ENCODE assay signal across 11 cellular contexts in the genomic region with DNA sequence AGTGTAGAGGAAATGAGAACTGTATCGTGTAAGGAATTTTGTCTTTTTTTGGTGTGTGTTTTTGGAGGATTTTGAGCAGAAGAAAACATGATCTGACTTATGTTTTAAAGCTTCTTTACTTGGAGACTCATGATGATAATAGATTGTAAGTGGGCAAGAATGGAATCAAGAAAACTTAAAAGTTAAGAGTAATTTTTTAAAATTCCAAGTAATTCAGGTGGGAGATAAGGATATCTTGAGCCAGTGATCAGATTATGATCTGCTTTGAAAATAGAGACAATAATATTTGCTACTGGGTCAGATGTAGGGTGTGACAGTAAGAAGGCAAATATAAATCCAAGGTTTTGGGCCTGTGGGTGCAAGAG. TPM values are rescaled to one million over a fixed set of nuclear protein-coding genes. Genes with fewer than 3 reads are reported as not detected.
DNase-seq lines count a peak whose midpoint lies in the region; ATAC-seq and TF ChIP-seq lines count a peak whose summit lies in the region.
"Had no signal": no experiment of that assay in that cellular context is flagged by ENCODE, and none has a peak within 500 bp of the region (broad histone marks: within the 10 kb centered on the region; RNA-seq: fewer than 3 reads in every experiment).

No MANE protein-coding gene starts in this region.

- no peaks in the 10 kb centered on the region for H3K4me1 Mint-ChIP-seq in Caco-2 (ENCODE audit: low read depth, unreplicated experiment)

- POLR2A ChIA-PET in Caco-2 (lab: Charles Lee), result interaction anchor here (0.8 to 1.7 kb wide), 3 partner anchors 68 to 403 kb away, joined by 3 to 13 read pairs (median 5); a partner anchor contains a TSS

- H3K36me3 ChIP-seq in Caco-2 (ENCODE audit: control insufficient read depth, insufficient read depth, low read length) (no peaks in the 10 kb centered on the region; the same call in 1 of the 2 replicates), SJCRH30 (no peaks in the 10 kb centered on the region), sigmoid colon (peaks cover 0 to 12% (median 10%) of the 10 kb centered on the region in 4 donors)

- H3K4me3 ChIP-seq in Caco-2 (ENCODE audit: low read depth, low read length) (peak overlapping the region; percentile 57), SJCRH30 (peak overlapping the region; percentile 78), fibroblast of villous mesenchyme (ENCODE audit: low read depth, low read length) (peak overlapping the region; percentile 80), sigmoid colon (peak overlapping the region; percentile 68 to 80 (median 73))

- H3K27ac ChIP-seq in SJCRH30 (peak overlapping the region; percentile 72), sigmoid colon (peak overlapping the region; percentile 83 to 91 (median 88))

- 3 to 4% methylated on average over 1 of the region's 1 CpG for WGBS in sigmoid colon, 2 donors

- CTCF ChIA-PET in Caco-2 (lab: Charles Lee), result interaction anchor here (0.8 to 1.7 kb wide), 4 partner anchors 68 to 163 kb away, joined by 3 to 9 read pairs (median 6); no protein-coding TSS in a partner anchor

- no peaks in the 10 kb centered on the region for H3K27me3 ChIP-seq in Caco-2 (replicated peaks; ENCODE audit: control insufficient read depth, insufficient read depth, low read length)
- H3K27me3 ChIP-seq in SJCRH30, result no peaks in the 10 kb centered on the region
- no peaks in the 10 kb centered on the region for H3K27me3 ChIP-seq in sigmoid colon

- TSS peak; percentile 60 for BruUV-seq in Caco-2 (replicated peaks; lab: Mats Ljungman, UMichigan)

- H3K27ac Mint-ChIP-seq in Caco-2 (ENCODE audit: unreplicated experiment), result no peak overlapping the region
- H3K27ac Mint-ChIP-seq: activated naive CD8-positive, alpha-beta T cell treated with anti-CD3 and anti-CD28 coated beads, Interleukin-2, amount 10 ng/mL, durations not matched to agents 7 days and 5 days; T-helper 17 cell had no signal

- no peak overlapping the region for H3K4me3 Mint-ChIP-seq in Caco-2 (ENCODE audit: unreplicated experiment)
- H3K4me3 Mint-ChIP-seq: activated naive CD8-positive, alpha-beta T cell treated with anti-CD3 and anti-CD28 coated beads, Interleukin-2, amount 10 ng/mL, durations not matched to agents 7 days and 5 days; T-helper 17 cell had no signal

- no peaks in the 10 kb centered on the region for H3K9me3 ChIP-seq in Caco-2
- no peaks in the 10 kb centered on the region for H3K9me3 ChIP-seq in SJCRH30 (replicated peaks)
- no peaks in the 10 kb centered on the region for H3K9me3 ChIP-seq in sigmoid colon

- no peak for TF ChIP-seq CTCF in Caco-2 (IDR thresholded peaks at IDR 0.05; ENCODE audit: insufficient read depth in 1 of 2, low read depth in 1 of 2, low read length in 1 of 2, severe bottlenecking in 1 of 2, unreplicated experiment in 1 of 2)
- TF ChIP-seq CTCF in fibroblast of villous mesenchyme (IDR thresholded peaks at IDR 0.05; ENCODE audit: insufficient read depth, low read depth, low read length), result no peak
- no peak for TF ChIP-seq CTCF in sigmoid colon (IDR thresholded peaks at IDR 0.05)

- no peak for ATAC-seq in HG02610 (IDR thresholded peaks at IDR 0.05; ENCODE audit: unreplicated experiment)

- no peak for TF ChIP-seq POLR2A in sigmoid colon (IDR thresholded peaks at IDR 0.05)

- H3K4me1 ChIP-seq in Caco-2, result peaks cover 15% of the 10 kb centered on the region
- H3K4me1 ChIP-seq in SJCRH30, result peaks cover 10% of the 10 kb centered on the region; the same call in 1 of the 2 replicates
- H3K4me1 ChIP-seq in sigmoid colon, result peaks cover 0 to 32% (median 22%) of the 10 kb centered on the region in 4 donors

- intact Hi-C loops in Caco-2 (cut with micrococcal nuclease; ENCODE audit: unreplicated experiment), result loop anchor here (1.0 kb wide), 4 partner anchors 14 to 89 kb away; a partner anchor contains a TSS
- intact Hi-C loops in sigmoid colon (cut with DNase I), result loop anchor here (5.0 kb wide), 2 partner anchors 70 to 130 kb away; a partner anchor contains a TSS

- H3K27me3 Mint-ChIP-seq in Caco-2 (ENCODE audit: insufficient read depth, unreplicated experiment), result no peaks in the 10 kb centered on the region
- H3K27me3 Mint-ChIP-seq: activated naive CD8-positive, alpha-beta T cell treated with anti-CD3 and anti-CD28 coated beads, Interleukin-2, amount 10 ng/mL, durations not matched to agents 7 days and 5 days; T-helper 17 cell had no signal

- no peaks in the 10 kb centered on the region for H3K36me3 Mint-ChIP-seq in Caco-2 (ENCODE audit: insufficient read depth, unreplicated experiment)

- DNase-seq in Caco-2, result no peak
- DNase-seq in SJCRH30, result no peak
- DNase-seq in fibroblast of villous mesenchyme (ENCODE audit: low read depth), result no peak
- DNase-seq in sigmoid colon, result no peak
- no peak for DNase-seq in AG08395 (ENCODE audit: low spot score)
- no peak for DNase-seq in NCI-H146 treated with DMSO at 0.1 percent for 48 hours (lab: John Stamatoyannopoulos, UW; ENCODE audit: unreplicated experiment)
- no peak for DNase-seq in D341Med (ENCODE audit: low spot score)

- TF ChIP-seq EP300 in sigmoid colon (IDR thresholded peaks at IDR 0.05), result no peak

- no peaks in the 10 kb centered on the region for H3K9me3 Mint-ChIP-seq in Caco-2 (ENCODE audit: unreplicated experiment)
- H3K9me3 Mint-ChIP-seq: activated naive CD8-positive, alpha-beta T cell treated with anti-CD3 and anti-CD28 coated beads, Interleukin-2, amount 10 ng/mL, durations not matched to agents 7 days and 5 days had no signal

RNA-seq across cellular contexts. Expression of a gene that starts 0.7 kb away (rescaled TPM):
- total RNA-seq in Caco-2 (2022), result 7.2 and 7.8 TPM in 2 replicates
- 12.1 and 12.7 TPM in 2 replicates for total RNA-seq in SJCRH30 (2014; rRNA removed; shearing (Covaris generic))
- 8.7 and 21.6 TPM in 2 replicates for total RNA-seq in fibroblast of villous mesenchyme
- 10 to 100 TPM; 25.5 to 29.4 (median 27.6) TPM for total RNA-seq in sigmoid colon
- polyA plus RNA-seq in sigmoid colon, result 1 to 10 TPM; 2.8 to 6.3 (median 6.0) TPM

RNA-seq across cellular contexts. Expression of a gene that starts 8.6 kb away (rescaled TPM):
- total RNA-seq in Caco-2 (2022), result not detected in 2 replicates
- not detected in 2 replicates for total RNA-seq in SJCRH30 (2014; rRNA removed; shearing (Covaris generic))
- 0.64 and 1.7 TPM in 2 replicates for total RNA-seq in fibroblast of villous mesenchyme
- 1 to 10 TPM; 2.6 to 7.5 (median 3.8) TPM for total RNA-seq in sigmoid colon
- polyA plus RNA-seq in sigmoid colon, result under 1 TPM in 2 of 3 donors, not detected in 1; 0.55 to 0.60 TPM
- total RNA-seq: activated naive CD8-positive, alpha-beta T cell treated with anti-CD3 and anti-CD28 coated beads, Interleukin-2, amount 10 ng/mL, durations not matched to agents 7 days and 5 days; M059J; T-helper 17 cell had no signal

RNA-seq across cellular contexts. Expression of a gene that starts 13.7 kb away (rescaled TPM):
- 3.6 and 3.8 TPM in 2 replicates for total RNA-seq in Caco-2 (2022)
- 9.7 and 11.2 TPM in 2 replicates for total RNA-seq in SJCRH30 (2014; rRNA removed; shearing (Covaris generic))
- total RNA-seq in fibroblast of villous mesenchyme, result 5.6 and 6.8 TPM in 2 replicates
- total RNA-seq in sigmoid colon, result 10 to 100 TPM in 2 of 4 donors, 1 to 10 TPM in 2; 5.4 to 11.4 (median 9.2) TPM
- 1 to 10 TPM in 2 of 3 donors, under 1 TPM in 1; 0.92 to 1.3 (median 1.2) TPM for polyA plus RNA-seq in sigmoid colon

RNA-seq across cellular contexts. Expression of a gene that starts 15.6 kb away (rescaled TPM):
- total RNA-seq in Caco-2 (2022) (5.0 and 5.5 TPM in 2 replicates), fibroblast of villous mesenchyme (5.2 and 5.5 TPM in 2 replicates), sigmoid colon (1 to 10 TPM; 1.5 to 6.1 (median 4.7) TPM)
- 4.4 and 4.8 TPM in 2 replicates for total RNA-seq in SJCRH30 (2014; rRNA removed; shearing (Covaris generic))
- 1 to 10 TPM; 1.8 to 3.1 (median 2.3) TPM for polyA plus RNA-seq in sigmoid colon

RNA-seq across cellular contexts. Expression of a gene that starts 42.6 kb away (rescaled TPM):
- total RNA-seq in Caco-2 (2022) (13.7 and 13.9 TPM in 2 replicates), fibroblast of villous mesenchyme (11.7 and 13.9 TPM in 2 replicates), sigmoid colon (10 to 100 TPM; 14.0 to 15.1 (median 14.8) TPM)
- total RNA-seq in SJCRH30 (2014; rRNA removed; shearing (Covaris generic)), result 14.0 and 15.5 TPM in 2 replicates
- 1 to 10 TPM; 1.8 to 6.2 (median 3.6) TPM for polyA plus RNA-seq in sigmoid colon
